16 cellular contexts compared by ENCODE assay signal in genomic region chr20:50642288-50642803, GRCh38. TPM values are rescaled to one million over a fixed set of nuclear protein-coding genes. Genes with fewer than 3 reads are reported as not detected.
DNase-seq lines count a peak whose midpoint lies in the region; TF ChIP-seq lines count a peak whose summit lies in the region.
"Had no signal": no experiment of that assay in that cellular context is flagged by ENCODE, and none has a peak within 500 bp of the region (broad histone marks: within the 10 kb centered on the region; RNA-seq: fewer than 3 reads in every experiment).

No MANE protein-coding gene starts in this region.

- no peak overlapping the region for H3K18ac ChIP-seq in mesendoderm (ENCODE audit: low read length)

- H4K5ac ChIP-seq in mesendoderm (ENCODE audit: low read length) = no peak overlapping the region

- no peaks in the 10 kb centered on the region for H3K36me3 ChIP-seq in HUES64 (ENCODE audit: insufficient read depth, low read length)
- no peaks in the 10 kb centered on the region for H3K36me3 ChIP-seq in mesendoderm (ENCODE audit: control insufficient read depth, insufficient read depth, low read length)
- no peaks in the 10 kb centered on the region for H3K36me3 ChIP-seq in BE2C

- H3K4me3 ChIP-seq in HUES64 (ENCODE audit: low read length) (peak overlapping the region; percentile 27; the same call in 1 of the 2 replicates), mesendoderm (ENCODE audit: low read length) (no peak overlapping the region), BE2C (ENCODE audit: low read depth, low read length) (no peak overlapping the region)

- no peak overlapping the region for H4K8ac ChIP-seq in mesendoderm (ENCODE audit: low read depth, low read length)

- H3K23ac ChIP-seq in mesendoderm (ENCODE audit: low read length) = no peak overlapping the region

- no peak overlapping the region for H2BK15ac ChIP-seq in mesendoderm (replicated peaks; ENCODE audit: low read depth)

- H3K79me1 ChIP-seq in mesendoderm (ENCODE audit: low read length) = no peaks in the 10 kb centered on the region

- peak overlapping the region; percentile 84 for H3K27ac ChIP-seq in HUES64 (ENCODE audit: low read depth, low read length)
- H3K27ac ChIP-seq in mesendoderm (ENCODE audit: low read depth, low read length) = peak overlapping the region; percentile 82
- H3K27ac ChIP-seq: KMS-11 had no signal

- no peak overlapping the region for H2AK5ac ChIP-seq in mesendoderm (ENCODE audit: low read length)

- peak overlapping the region; percentile 13; the same call in 1 of the 2 replicates for H3K9ac ChIP-seq in HUES64 (ENCODE audit: low read depth, low read length)
- peak overlapping the region; percentile 18 for H3K9ac ChIP-seq in mesendoderm (ENCODE audit: low read length)
- H3K9ac ChIP-seq: KMS-11 had no signal

- no peak for TF ChIP-seq CTCF in BE2C (IDR thresholded peaks at IDR 0.05; ENCODE audit: low read depth, low read length)

- H3K27me3 ChIP-seq in HUES64 (ENCODE audit: insufficient read depth, low read length) (no peaks in the 10 kb centered on the region), mesendoderm (ENCODE audit: insufficient read depth, low read length, poor library complexity) (no peaks in the 10 kb centered on the region), BE2C (no peaks in the 10 kb centered on the region)

- peak overlapping the region; percentile 29 for H3K56ac ChIP-seq in mesendoderm (ENCODE audit: low read length)

- in situ Hi-C loops in Caki2 (cut with HindIII; ENCODE audit: low pct_unique_long_range_greater_than_20kb, low sequenced_read_pairs) = loop anchor here (10.0 kb wide), 1 partner anchor 72 kb away; no protein-coding TSS in a partner anchor

- H2BK5ac ChIP-seq in mesendoderm (ENCODE audit: low read length) = peak overlapping the region; percentile 70

- H3K79me2 ChIP-seq in mesendoderm (ENCODE audit: control insufficient read depth, insufficient read depth, low read length) = no peaks in the 10 kb centered on the region

- no peak overlapping the region for H2BK120ac ChIP-seq in mesendoderm (ENCODE audit: low read depth, low read length)

- peak; percentile 41 for DNase-seq in Caki2 (ENCODE audit: low read depth)
- DNase-seq in amniotic epithelial cell (ENCODE audit: low read depth) = peak; percentile 34
- DNase-seq in mesendoderm = peak; percentile 98
- DNase-seq in SIG-M5 treated with dmso at 0.1 percent for 504 hours (lab: John Stamatoyannopoulos, UW; ENCODE audit: unreplicated experiment) = no peak
- DNase-seq in BE2C = no peak
- no peak for DNase-seq in T-helper 1 cell
- DNase-seq in cerebellum (ENCODE audit: low spot score) = no peak
- DNase-seq: activated CD4-positive, alpha-beta memory T cell treated with anti-CD3 and anti-CD28 coated beads for 36 hours; activated effector memory CD4-positive, alpha-beta T cell treated with anti-CD3 and anti-CD28 coated beads, Interleukin-2, amount 50 U/mL, for 16 hours; hypothalamus; NCI-H1930; stimulated activated CD4-positive, alpha-beta T cell treated with anti-CD3 and anti-CD28 coated beads, Interleukin-2, amount 100 ng/mL, for 48 hours; T-cell had no signal

- H3K4me2 ChIP-seq in mesendoderm (ENCODE audit: low read length) = no peak overlapping the region
- H3K4me2 ChIP-seq: KMS-11 had no signal

- H3K4me1 ChIP-seq in HUES64 (ENCODE audit: insufficient read depth, low read length) (peaks cover 30% of the 10 kb centered on the region), mesendoderm (ENCODE audit: control insufficient read depth, low read depth, low read length) (peaks cover 6% of the 10 kb centered on the region), BE2C (peaks cover 3% of the 10 kb centered on the region; the same call in 1 of the 2 replicates)

- H3K4ac ChIP-seq in mesendoderm (ENCODE audit: low read depth, low read length) = no peak overlapping the region

- WGBS in HUES64 = 10% methylated on average over 4 of the region's 4 CpGs
- no CpG with 5 or more reads among the region's 4 CpGs for WGBS in mesendoderm (ENCODE audit: extremely low coverage, insufficient coverage, low lambda C conversion rate)

- H3K9me3 ChIP-seq in HUES64 (ENCODE audit: insufficient read depth, low read depth, low read length) (peaks cover 9% of the 10 kb centered on the region), BE2C (peaks cover 8% of the 10 kb centered on the region)

RNA-seq across cellular contexts. Expression of gene RIPOR3, which starts 49.0 kb away (rescaled TPM):
- total RNA-seq in Caki2 (2014; rRNA removed; shearing (Covaris generic); ENCODE audit: low replicate concordance) = 0.38 and 0.47 TPM in 2 replicates
- polyA plus RNA-seq in HUES64 (2013, experiment 1 of 2) = 0.85 TPM
- 0.89 TPM for polyA plus RNA-seq in HUES64 (2013, experiment 2 of 2)
- polyA plus RNA-seq in mesendoderm (2013, experiment 1 of 2) = 0.06 TPM
- polyA plus RNA-seq in mesendoderm (2013, experiment 2 of 2) = 0.11 TPM
- polyA plus RNA-seq in BE2C (2012; ENCODE audit: insufficient read depth, insufficient read length, low read depth) = 1.7 TPM
- total RNA-seq in cerebellum = 2.7 TPM
- total RNA-seq: activated CD4-positive, alpha-beta memory T cell treated with anti-CD3 and anti-CD28 coated beads for 36 hours; pulmonary artery endothelial cell had no signal

Comparison
In these comparisons a context has a peak if more than half of its experiments do, and no peak if none do; other contexts are left out.
1. DNase-seq: peak in Caki2 (single experiment), amniotic epithelial cell (single experiment) and mesendoderm (single experiment); none in SIG-M5 treated with dmso at 0.1 percent for 504 hours (single experiment), BE2C (single experiment), T-helper 1 cell (0 of 5) and cerebellum (single experiment).